Comparison of ENCODE assay signal across 1 cellular context in the genomic region with DNA sequence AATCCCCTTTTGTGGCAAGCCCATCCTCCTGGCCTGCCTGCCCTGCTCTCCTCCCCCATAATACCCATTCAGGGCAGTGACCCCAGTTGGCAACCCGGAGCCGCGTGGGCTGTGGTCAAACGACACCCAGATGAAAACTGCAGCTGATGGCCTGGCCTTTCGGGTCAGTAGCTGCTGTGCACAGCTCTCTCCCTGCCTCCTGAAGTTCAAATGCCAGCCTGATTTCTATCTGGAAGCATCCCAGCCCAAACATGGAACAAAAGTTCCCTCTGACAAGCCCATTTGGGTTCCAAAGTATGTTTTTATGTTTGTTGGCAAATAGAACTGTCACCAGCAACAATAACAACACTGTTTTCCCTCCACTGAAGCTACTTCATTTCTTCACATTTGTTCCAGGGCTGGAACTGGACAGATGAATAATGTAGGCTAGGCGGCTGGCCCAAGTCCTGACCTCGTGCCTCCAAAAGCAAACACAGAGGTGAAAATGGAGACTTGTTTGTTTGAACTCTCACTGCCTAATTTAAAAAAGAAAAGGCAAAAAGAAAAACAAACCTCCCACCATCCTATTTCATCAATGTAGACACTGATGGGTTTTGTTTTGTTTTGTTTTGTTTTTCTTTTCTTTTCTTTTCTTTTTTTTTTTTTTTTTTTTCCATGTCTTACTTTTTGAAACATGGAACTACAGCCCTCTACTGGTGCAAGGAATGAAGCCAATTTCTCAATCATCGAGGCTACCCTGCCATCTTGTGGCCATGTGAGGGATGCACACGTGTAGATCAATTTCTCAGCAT.
TF ChIP-seq lines count a peak whose summit lies in the region.

No MANE protein-coding gene starts in this region.

TF ChIP-seq in HEK293, 187 proteins besides CTCF, POLR2A, EP300 and RAD21 (continued from another document):
- TF ChIP-seq, protein P1, sequence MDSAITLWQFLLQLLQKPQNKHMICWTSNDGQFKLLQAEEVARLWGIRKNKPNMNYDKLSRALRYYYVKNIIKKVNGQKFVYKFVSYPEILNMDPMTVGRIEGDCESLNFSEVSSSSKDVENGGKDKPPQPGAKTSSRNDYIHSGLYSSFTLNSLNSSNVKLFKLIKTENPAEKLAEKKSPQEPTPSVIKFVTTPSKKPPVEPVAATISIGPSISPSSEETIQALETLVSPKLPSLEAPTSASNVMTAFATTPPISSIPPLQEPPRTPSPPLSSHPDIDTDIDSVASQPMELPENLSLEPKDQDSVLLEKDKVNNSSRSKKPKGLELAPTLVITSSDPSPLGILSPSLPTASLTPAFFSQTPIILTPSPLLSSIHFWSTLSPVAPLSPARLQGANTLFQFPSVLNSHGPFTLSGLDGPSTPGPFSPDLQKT (IDR thresholded peaks at IDR 0.05; ENCODE audit: borderline replicate concordance, low read depth, low read length), result no peak
- TF ChIP-seq ZNF239 (tag by site-specific recombination; IDR thresholded peaks at IDR 0.05) (no peak), ZNF660 (tag by site-specific recombination; IDR thresholded peaks at IDR 0.05) (peak; percentile 91), ZNF629 (tag by site-specific recombination; IDR thresholded peaks at IDR 0.05) (peak; percentile 39), ZXDB (tag by site-specific recombination; IDR thresholded peaks at IDR 0.05) (0 out of 2 replicates have a peak, but pooled peaks have one; percentile 28), ZSCAN30 (tag by site-specific recombination; IDR thresholded peaks at IDR 0.05) (0 out of 2 replicates have a peak, but pooled peaks have one; percentile 48), FEZF1 (tag by site-specific recombination; IDR thresholded peaks at IDR 0.05) (no peak), SP7 (tag by site-specific recombination; IDR thresholded peaks at IDR 0.05) (peak; percentile 33; the same call in 1 of the 2 replicates), ZNF404 (tag by site-specific recombination; IDR thresholded peaks at IDR 0.05) (no peak), ZBTB17 (tag by site-specific recombination; IDR thresholded peaks at IDR 0.05) (0 out of 2 replicates have a peak, but pooled peaks have one; percentile 18), ZNF366 (tag by site-specific recombination; conservative IDR thresholded peaks at IDR 0.05) (peak; percentile 28; the same call in 1 of the 2 replicates), PRDM1 (tag by site-specific recombination; IDR thresholded peaks at IDR 0.05) (0 out of 2 replicates have a peak, but pooled peaks have one; percentile 5)
- TF ChIP-seq, protein P2, sequence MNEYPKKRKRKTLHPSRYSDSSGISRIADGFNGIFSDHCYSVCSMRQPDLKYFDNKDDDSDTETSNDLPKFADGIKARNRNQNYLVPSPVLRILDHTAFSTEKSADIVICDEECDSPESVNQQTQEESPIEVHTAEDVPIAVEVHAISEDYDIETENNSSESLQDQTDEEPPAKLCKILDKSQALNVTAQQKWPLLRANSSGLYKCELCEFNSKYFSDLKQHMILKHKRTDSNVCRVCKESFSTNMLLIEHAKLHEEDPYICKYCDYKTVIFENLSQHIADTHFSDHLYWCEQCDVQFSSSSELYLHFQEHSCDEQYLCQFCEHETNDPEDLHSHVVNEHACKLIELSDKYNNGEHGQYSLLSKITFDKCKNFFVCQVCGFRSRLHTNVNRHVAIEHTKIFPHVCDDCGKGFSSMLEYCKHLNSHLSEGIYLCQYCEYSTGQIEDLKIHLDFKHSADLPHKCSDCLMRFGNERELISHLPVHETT (tag by site-specific recombination; IDR thresholded peaks at IDR 0.05), result no peak
- TF ChIP-seq, protein P3, sequence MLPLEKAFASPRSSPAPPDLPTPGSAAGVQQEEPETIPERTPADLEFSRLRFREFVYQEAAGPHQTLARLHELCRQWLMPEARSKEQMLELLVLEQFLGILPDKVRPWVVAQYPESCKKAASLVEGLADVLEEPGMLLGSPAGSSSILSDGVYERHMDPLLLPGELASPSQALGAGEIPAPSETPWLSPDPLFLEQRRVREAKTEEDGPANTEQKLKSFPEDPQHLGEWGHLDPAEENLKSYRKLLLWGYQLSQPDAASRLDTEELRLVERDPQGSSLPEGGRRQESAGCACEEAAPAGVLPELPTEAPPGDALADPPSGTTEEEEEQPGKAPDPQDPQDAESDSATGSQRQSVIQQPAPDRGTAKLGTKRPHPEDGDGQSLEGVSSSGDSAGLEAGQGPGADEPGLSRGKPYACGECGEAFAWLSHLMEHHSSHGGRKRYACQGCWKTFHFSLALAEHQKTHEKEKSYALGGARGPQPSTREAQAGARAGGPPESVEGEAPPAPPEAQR (tag by site-specific recombination; IDR thresholded peaks at IDR 0.05), result no peak
- TF ChIP-seq, protein P4, sequence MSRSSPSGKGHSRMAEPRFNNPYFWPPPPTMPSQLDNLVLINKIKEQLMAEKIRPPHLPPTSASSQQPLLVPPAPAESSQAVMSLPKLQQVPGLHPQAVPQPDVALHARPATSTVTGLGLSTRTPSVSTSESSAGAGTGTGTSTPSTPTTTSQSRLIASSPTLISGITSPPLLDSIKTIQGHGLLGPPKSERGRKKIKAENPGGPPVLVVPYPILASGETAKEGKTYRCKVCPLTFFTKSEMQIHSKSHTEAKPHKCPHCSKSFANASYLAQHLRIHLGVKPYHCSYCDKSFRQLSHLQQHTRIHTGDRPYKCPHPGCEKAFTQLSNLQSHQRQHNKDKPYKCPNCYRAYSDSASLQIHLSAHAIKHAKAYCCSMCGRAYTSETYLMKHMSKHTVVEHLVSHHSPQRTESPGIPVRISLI (tag by site-specific recombination; IDR thresholded peaks at IDR 0.05), result peak; percentile 81; the same call in 1 of the 2 replicates
